10 cellular contexts compared by ENCODE assay signal in the genomic region with DNA sequence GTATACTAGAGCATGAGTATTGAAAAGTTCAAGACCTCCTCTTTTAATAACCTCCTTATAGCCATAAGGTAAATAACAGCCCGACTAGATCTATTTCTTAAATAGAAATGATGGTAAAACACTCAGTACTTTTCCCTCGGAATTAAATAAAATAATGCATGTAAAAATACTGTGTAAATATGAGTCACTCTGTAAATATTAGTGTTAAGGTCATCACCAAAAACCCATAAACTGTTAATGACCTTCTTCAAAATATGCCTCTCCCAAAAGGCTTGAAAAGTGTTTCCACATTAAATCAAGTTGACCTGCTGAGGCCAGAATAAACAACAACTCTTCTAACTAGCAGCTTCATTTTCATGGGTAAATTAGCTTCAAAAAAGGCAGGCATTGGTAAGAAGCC. TPM values are rescaled to one million over a fixed set of nuclear protein-coding genes. Genes with fewer than 3 reads are reported as not detected.
A peak's percentile ranks its signal among the peaks of the same experiment; 100 is the strongest.
DNase-seq lines count a peak whose midpoint lies in the region; ATAC-seq, FAIRE-seq and TF ChIP-seq lines count a peak whose summit lies in the region.
"Had no signal": no experiment of that assay in that cellular context is flagged by ENCODE, and none has a peak within 500 bp of the region (broad histone marks: within the 10 kb centered on the region; RNA-seq: fewer than 3 reads in every experiment).

No MANE protein-coding gene starts in this region.

- POLR2A ChIA-PET in PC-9 (lab: Charles Lee; ENCODE audit: unreplicated experiment) (no interaction called here), endothelial cell of umbilical vein (lab: Charles Lee) (interaction anchor here (0.6 to 1.4 kb wide), 3 partner anchors 18 to 380 kb away, joined by 4 to 5 read pairs (median 4); no protein-coding TSS in a partner anchor)
- POLR2A ChIA-PET in activated CD4-positive, alpha-beta T cell treated with anti-CD3 and anti-CD28 coated beads for 36 hours (lab: Charles Lee): no interaction called here

- no peaks in the 10 kb centered on the region for H3K9me1 ChIP-seq in endothelial cell of umbilical vein (replicated peaks; ENCODE audit: control insufficient read depth, extremely low read depth, insufficient read depth, low read length)

- FAIRE-seq in endothelial cell of umbilical vein (lab: Jason Lieb, UNC): peak; percentile 80

- peak overlapping the region; percentile 47 for H3K4me3 ChIP-seq in PC-9
- H3K4me3 ChIP-seq in endothelial cell of umbilical vein (replicated peaks in 1 of 3; ENCODE audit: insufficient read depth in 1 of 3, low read depth in 1 of 3, low read length in 3 of 3): peak overlapping the region in 1 of 3 experiments; percentile 63
- H3K4me3 ChIP-seq: testis had no signal

- H3K9me2 ChIP-seq in PC-9 (ENCODE audit: insufficient read depth): no peaks in the 10 kb centered on the region

- intact Hi-C loops in PC-9 (cut with micrococcal nuclease; ENCODE audit: unreplicated experiment) (loop anchor here (5.0 kb wide), 1 partner anchor 39 kb away; no protein-coding TSS in a partner anchor), endothelial cell of umbilical vein (cut with micrococcal nuclease) (loop anchor here (10.0 kb wide), 1 partner anchor 382 kb away; no protein-coding TSS in a partner anchor)
- intact Hi-C loops in activated CD4-positive, alpha-beta T cell treated with anti-CD3 and anti-CD28 coated beads for 36 hours (cut with DNase I, micrococcal nuclease): no loop called here

- no peak overlapping the region for H3K4me3 Mint-ChIP-seq in nephron progenitor cell
- H3K4me3 Mint-ChIP-seq in activated CD4-positive, alpha-beta T cell treated with anti-CD3 and anti-CD28 coated beads for 36 hours: no peak overlapping the region

- CTCF ChIA-PET in PC-9 (lab: Charles Lee) (interaction anchor here (0.7 kb wide), 1 partner anchor 60 kb away, joined by 3 read pairs; no protein-coding TSS in a partner anchor), endothelial cell of umbilical vein (lab: Charles Lee) (interaction anchor here (0.7 kb wide), 2 partner anchors 18 to 73 kb away, joined by 3 read pairs; no protein-coding TSS in a partner anchor)
- CTCF ChIA-PET in activated CD4-positive, alpha-beta T cell treated with anti-CD3 and anti-CD28 coated beads for 36 hours (lab: Charles Lee): interaction anchor here (0.7 kb wide), 2 partner anchors 51 to 203 kb away, joined by 3 to 4 read pairs; no protein-coding TSS in a partner anchor

- no peak for TF ChIP-seq CTCF in PC-9 (conservative IDR thresholded peaks at IDR 0.05)
- TF ChIP-seq CTCF in endothelial cell of umbilical vein (IDR thresholded peaks at IDR 0.05; ENCODE audit: extremely low read depth in 1 of 2, insufficient read depth in 1 of 2, low read depth in 1 of 2, low read length in 2 of 2): no peak
- no peak for TF ChIP-seq CTCF in nephron progenitor cell (IDR thresholded peaks at IDR 0.05)

- no peaks in the 10 kb centered on the region for H3K9me3 Mint-ChIP-seq in nephron progenitor cell
- no peaks in the 10 kb centered on the region for H3K9me3 Mint-ChIP-seq in activated CD4-positive, alpha-beta T cell treated with anti-CD3 and anti-CD28 coated beads for 36 hours (ENCODE audit: low read depth)

- peaks cover 67% of the 10 kb centered on the region for H3F3A ChIP-seq in PC-9 (ENCODE audit: insufficient read depth, low read depth)

- peak overlapping the region; percentile 77 for H3K9ac ChIP-seq in endothelial cell of umbilical vein (replicated peaks; ENCODE audit: extremely low read depth, insufficient read depth, low read length)

- H3K36me3 ChIP-seq in PC-9 (ENCODE audit: low read depth) (no peaks in the 10 kb centered on the region), endothelial cell of umbilical vein (ENCODE audit: control insufficient read depth in 2 of 2, extremely low read depth in 1 of 2, insufficient read depth in 2 of 2, low read length in 2 of 2) (no peaks in the 10 kb centered on the region)

- dilution Hi-C loops in endothelial cell of umbilical vein (cut with MboI; ENCODE audit: extremely low pct_ligation_motif_present, low sequenced_read_pairs): no loop called here

- DNase-seq in EH (ENCODE audit: low read depth): peak; percentile 87
- DNase-seq in PC-9: peak in 1 of 2 experiments; percentile 91
- DNase-seq in endothelial cell of umbilical vein (ENCODE audit: low read depth, low spot score): peak; percentile 78
- DNase-seq in nephron progenitor cell: no peak
- DNase-seq in activated CD4-positive, alpha-beta T cell treated with anti-CD3 and anti-CD28 coated beads for 36 hours: no peak
- DNase-seq in OCI-M2 (lab: John Stamatoyannopoulos, UW; ENCODE audit: unreplicated experiment): no peak
- DNase-seq: effector CD4-positive, alpha-beta T cell; testis had no signal

- H3K4me2 ChIP-seq in PC-9: peak overlapping the region; percentile 79
- H3K4me2 ChIP-seq in endothelial cell of umbilical vein (ENCODE audit: insufficient read depth, low read length): peak overlapping the region; percentile 98

- H4K20me1 ChIP-seq in PC-9 (ENCODE audit: insufficient read depth) (no peaks in the 10 kb centered on the region), endothelial cell of umbilical vein (replicated peaks; ENCODE audit: control insufficient read depth, extremely low read depth, insufficient read depth, low read length) (no peaks in the 10 kb centered on the region)

- H3K27ac ChIP-seq in PC-9: peak overlapping the region; percentile 99
- peak overlapping the region; percentile 99 for H3K27ac ChIP-seq in endothelial cell of umbilical vein (ENCODE audit: insufficient read depth, low read depth, low read length)
- H3K27ac ChIP-seq: testis had no signal

- H3K9me3 ChIP-seq in PC-9 (ENCODE audit: insufficient read depth, low read depth) (no peaks in the 10 kb centered on the region), endothelial cell of umbilical vein (replicated peaks; ENCODE audit: control insufficient read depth, insufficient read depth, low read length) (no peaks in the 10 kb centered on the region)
- H3K9me3 ChIP-seq: testis had no signal

- H3K4me1 Mint-ChIP-seq in nephron progenitor cell: peaks cover 37% of the 10 kb centered on the region
- peaks cover 13% of the 10 kb centered on the region for H3K4me1 Mint-ChIP-seq in activated CD4-positive, alpha-beta T cell treated with anti-CD3 and anti-CD28 coated beads for 36 hours

- no peaks in the 10 kb centered on the region for H3K79me2 ChIP-seq in PC-9 (ENCODE audit: low read depth)
- H3K79me2 ChIP-seq in endothelial cell of umbilical vein (ENCODE audit: control insufficient read depth, insufficient read depth, low read length): no peaks in the 10 kb centered on the region

- no peak for ATAC-seq in activated CD4-positive, alpha-beta T cell treated with anti-CD3 and anti-CD28 coated beads for 36 hours
- ATAC-seq in GM18868 (IDR thresholded peaks at IDR 0.05; ENCODE audit: unreplicated experiment): no peak
- ATAC-seq in HG03439 (IDR thresholded peaks at IDR 0.05; ENCODE audit: unreplicated experiment): no peak

- H2AFZ ChIP-seq in PC-9: peak overlapping the region; percentile 2; the same call in 1 of the 2 replicates
- no peak overlapping the region for H2AFZ ChIP-seq in endothelial cell of umbilical vein (ENCODE audit: low read depth, low read length)

- H3K36me3 Mint-ChIP-seq in nephron progenitor cell (ENCODE audit: low read depth): no peaks in the 10 kb centered on the region
- H3K36me3 Mint-ChIP-seq in activated CD4-positive, alpha-beta T cell treated with anti-CD3 and anti-CD28 coated beads for 36 hours (ENCODE audit: low read depth): no peaks in the 10 kb centered on the region

- peaks cover 83% of the 10 kb centered on the region for H3K4me1 ChIP-seq in PC-9 (replicated peaks; ENCODE audit: insufficient read depth)
- peaks cover 53% of the 10 kb centered on the region for H3K4me1 ChIP-seq in endothelial cell of umbilical vein (ENCODE audit: control insufficient read depth, extremely low read depth, insufficient read depth, low read length)
- H3K4me1 ChIP-seq: testis had no signal

- BruUV-seq in PC-9 (replicated peaks; lab: Mats Ljungman, UMichigan) (no TSS peak), endothelial cell of umbilical vein (replicated peaks; lab: Mats Ljungman, UMichigan) (no TSS peak)

- H3K27me3 ChIP-seq in PC-9 (ENCODE audit: insufficient read depth, low read depth) (no peaks in the 10 kb centered on the region), endothelial cell of umbilical vein (ENCODE audit: control insufficient read depth in 2 of 2, insufficient read depth in 2 of 2, low read length in 2 of 2) (no peaks in the 10 kb centered on the region)
- H3K27me3 ChIP-seq: testis had no signal

- TF ChIP-seq POLR2A in endothelial cell of umbilical vein (IDR thresholded peaks at IDR 0.05; ENCODE audit: low read depth, low read length): no peak

- peaks cover 23% of the 10 kb centered on the region for H3K27me3 Mint-ChIP-seq in nephron progenitor cell (ENCODE audit: low read depth, poor library complexity)
- H3K27me3 Mint-ChIP-seq in activated CD4-positive, alpha-beta T cell treated with anti-CD3 and anti-CD28 coated beads for 36 hours: peaks cover 5% of the 10 kb centered on the region

- peak overlapping the region; percentile 70 for H3K27ac Mint-ChIP-seq in nephron progenitor cell
- no peak overlapping the region for H3K27ac Mint-ChIP-seq in activated CD4-positive, alpha-beta T cell treated with anti-CD3 and anti-CD28 coated beads for 36 hours

TF ChIP-seq in endothelial cell of umbilical vein, 7 proteins besides CTCF, POLR2A, EP300 and RAD21:
- TF ChIP-seq POLR2AphosphoS5 (IDR thresholded peaks at IDR 0.05; ENCODE audit: insufficient read depth, low read depth, low read length) (no peak), FOS (IDR thresholded peaks at IDR 0.05; ENCODE audit: borderline replicate concordance, insufficient read depth, low read length) (peak; percentile 64), JUN (IDR thresholded peaks at IDR 0.05; ENCODE audit: borderline replicate concordance, insufficient read depth, insufficient read length, low read depth) (peak; percentile 71)

RNA-seq across cellular contexts. Expression of a gene that starts 25.3 kb away (rescaled TPM):
- 274 and 300 TPM in 2 replicates for total RNA-seq in PC-9 (2021)
- total RNA-seq in endothelial cell of umbilical vein: 347 and 353 TPM in 2 replicates
- polyA plus RNA-seq in endothelial cell of umbilical vein: 130 and 174 TPM in 2 replicates
- polyA plus RNA-seq in endothelial cell of umbilical vein (2011; cell fraction: cytosol; rRNA removed): 219 and 224 TPM in 2 replicates
- polyA plus RNA-seq in endothelial cell of umbilical vein (2011; cell fraction: nucleus; rRNA removed): 143 and 157 TPM in 2 replicates
- polyA plus RNA-seq in endothelial cell of umbilical vein (2012): 344 and 564 TPM in 2 replicates
- polyA minus RNA-seq in endothelial cell of umbilical vein: 305 and 337 TPM in 2 replicates
- polyA minus RNA-seq in endothelial cell of umbilical vein (2011; cell fraction: cytosol; rRNA and poly(A)+ RNA removed): 414 TPM
- polyA minus RNA-seq in endothelial cell of umbilical vein (2011; cell fraction: nucleus; rRNA and poly(A)+ RNA removed): 184 and 211 TPM in 2 replicates
- total RNA-seq in activated CD4-positive, alpha-beta T cell treated with anti-CD3 and anti-CD28 coated beads for 36 hours: 100 to 1,000 TPM; 413 to 474 TPM

Comparison
In these comparisons a context has a peak if more than half of its experiments do, and no peak if none do; other contexts are left out.
1. DNase-seq: peak in EH (single experiment) and endothelial cell of umbilical vein (single experiment); none in nephron progenitor cell (single experiment), activated CD4-positive, alpha-beta T cell treated with anti-CD3 and anti-CD28 coated beads for 36 hours (single experiment) and OCI-M2 (single experiment).
2. intact Hi-C loops: an anchor here in PC-9 (5.0 kb wide) and endothelial cell of umbilical vein (10.0 kb wide); none called in activated CD4-positive, alpha-beta T cell treated with anti-CD3 and anti-CD28 coated beads for 36 hours.